Comparison of ENCODE assay signal across 16 cellular contexts in genomic region chr9:78783743-78784142, GRCh38.
DNase-seq lines count a peak whose midpoint lies in the region; ATAC-seq, FAIRE-seq and TF ChIP-seq lines count a peak whose summit lies in the region.
"Had no signal": no experiment of that assay in that cellular context is flagged by ENCODE, and none has a peak within 500 bp of the region (broad histone marks: within the 10 kb centered on the region; RNA-seq: fewer than 3 reads in every experiment).

No MANE protein-coding gene starts in this region.

- FAIRE-seq in keratinocyte (lab: Jason Lieb, UNC), result no peak
- FAIRE-seq: D721Med, small intestine had no signal

- no TSS peak for BruUV-seq in PC-3 (replicated peaks; lab: Mats Ljungman, UMichigan)

- H3K27me3 Mint-ChIP-seq in HFFc6 (ENCODE audit: insufficient read depth), result no peaks in the 10 kb centered on the region
- H3K27me3 Mint-ChIP-seq: dendritic cell treated with granulocyte-macrophage colony-stimulating factor and Interleukin-4, amounts not matched to agents 40 ng/mL and 50 ng/mL, for 4 days had no signal

- intact Hi-C loops in PC-3 (cut with micrococcal nuclease), result no loop called here

- no peak overlapping the region for H3K27ac Mint-ChIP-seq in HFFc6
- H3K27ac Mint-ChIP-seq: dendritic cell treated with granulocyte-macrophage colony-stimulating factor and Interleukin-4, amounts not matched to agents 40 ng/mL and 50 ng/mL, for 4 days; stimulated activated effector memory CD8-positive, alpha-beta T cell treated with anti-CD3 and anti-CD28 coated beads, Interleukin-12 subunit alpha, Interleukin-12 subunit beta, amount 100 ng/mL, for 72 hours had no signal

- H3K9me2 ChIP-seq in PC-3 (replicated peaks; ENCODE audit: low read length), result no peaks in the 10 kb centered on the region

- H3K27me3 ChIP-seq in PC-3 (ENCODE audit: low read length) (no peaks in the 10 kb centered on the region), keratinocyte (ENCODE audit: control insufficient read depth, extremely low read depth, insufficient read depth, low read length) (no peaks in the 10 kb centered on the region)

- no peak for DNase-seq in HFFc6
- no peak for DNase-seq in PC-3
- DNase-seq in keratinocyte (ENCODE audit: low read depth, low spot score), result no peak
- no peak for DNase-seq in GM10248 (ENCODE audit: extremely low spot score)
- DNase-seq in NCI-H1436 (lab: John Stamatoyannopoulos, UW), result no peak
- DNase-seq in NCI-H146 (lab: John Stamatoyannopoulos, UW), result no peak
- DNase-seq: activated gamma-delta T cell treated with Interleukin-2 at 50 U/mL for 16 hours, hypothalamus, MV-4-11, small intestine had no signal

- peak; percentile 24; the same call in 1 of the 2 replicates for TF ChIP-seq CTCF in GM12875 (IDR thresholded peaks at IDR 0.05; ENCODE audit: borderline replicate concordance, insufficient read depth, low read depth, low read length)
- TF ChIP-seq CTCF in HFFc6 (IDR thresholded peaks at IDR 0.05), result peak; percentile 75
- TF ChIP-seq CTCF in PC-3 (conservative IDR thresholded peaks at IDR 0.05; ENCODE audit: low read depth, low read length), result peak; percentile 36
- peak; percentile 32 to 51 (median 44) for TF ChIP-seq CTCF in keratinocyte (optimal IDR thresholded peaks at IDR 0.05 in 1 of 3, IDR thresholded peaks at IDR 0.05 in 1 of 3, conservative IDR thresholded peaks at IDR 0.05 in 1 of 3; ENCODE audit: extremely low read depth in 1 of 3, insufficient read depth in 2 of 3, low read length in 3 of 3)
- no peak for TF ChIP-seq CTCF in GM10248 (IDR thresholded peaks at IDR 0.05; ENCODE audit: control extremely low read depth, extremely low read depth, low read depth, missing control alignments)

- H3K4me3 ChIP-seq in GM12875 (ENCODE audit: low read depth, low read length) (no peak overlapping the region), PC-3 (ENCODE audit: low read length) (no peak overlapping the region), keratinocyte (ENCODE audit: control insufficient read depth in 2 of 3, extremely low read depth in 1 of 3, insufficient read depth in 2 of 3, low read depth in 1 of 3, low read length in 3 of 3) (no peak overlapping the region)

- H3K79me2 ChIP-seq in PC-3 (ENCODE audit: low read length) (no peaks in the 10 kb centered on the region), keratinocyte (ENCODE audit: control insufficient read depth, insufficient read depth, low read length) (no peaks in the 10 kb centered on the region)

- POLR2A ChIA-PET in PC-3 (lab: Charles Lee; ENCODE audit: unreplicated experiment), result no interaction called here
- POLR2A ChIA-PET in GM10248 (lab: Yijun Ruan, JAX), result no interaction called here

- H3K4me1 ChIP-seq in PC-3 (ENCODE audit: insufficient read depth, low read length) (peaks cover 15% of the 10 kb centered on the region), keratinocyte (ENCODE audit: control insufficient read depth, extremely low read depth, insufficient read depth, low read length) (no peaks in the 10 kb centered on the region)

- H3K4me2 ChIP-seq in PC-3 (ENCODE audit: low read length) (no peak overlapping the region), keratinocyte (ENCODE audit: control insufficient read depth, extremely low read depth, insufficient read depth, low read depth, low read length) (no peak overlapping the region)

- ATAC-seq in PC-3, result no peak
- ATAC-seq in GM19324 (IDR thresholded peaks at IDR 0.05; ENCODE audit: low FRiP score, unreplicated experiment), result no peak
- ATAC-seq: stimulated activated effector memory CD8-positive, alpha-beta T cell treated with anti-CD3 and anti-CD28 coated beads, Interleukin-12 subunit alpha, Interleukin-12 subunit beta, amount 100 ng/mL, for 72 hours had no signal

- H3K9me3 ChIP-seq in PC-3 (ENCODE audit: low read length), result no peaks in the 10 kb centered on the region
- H3K9me3 ChIP-seq in keratinocyte (ENCODE audit: control insufficient read depth, low read depth, low read length), result no peaks in the 10 kb centered on the region

- CTCF ChIA-PET in PC-3 (lab: Charles Lee) (no interaction called here), GM10248 (lab: Yijun Ruan, JAX) (no interaction called here)

- H3K27ac ChIP-seq in PC-3 (ENCODE audit: low read length) (no peak overlapping the region), keratinocyte (ENCODE audit: control insufficient read depth, insufficient read depth, low read length) (no peak overlapping the region)
- H3K27ac ChIP-seq: RWPE1 had no signal

- H3K36me3 ChIP-seq in PC-3 (ENCODE audit: low read depth, low read length) (no peaks in the 10 kb centered on the region), keratinocyte (ENCODE audit: control insufficient read depth in 2 of 2, extremely low read depth in 1 of 2, insufficient read depth in 2 of 2, low read length in 2 of 2) (no peaks in the 10 kb centered on the region)

- H3K9ac ChIP-seq in PC-3 (ENCODE audit: low read length), result no peak overlapping the region
- H3K9ac ChIP-seq in keratinocyte (ENCODE audit: control insufficient read depth, extremely low read depth, insufficient read depth, low read length), result no peak overlapping the region

- no peak overlapping the region for H3K4me3 Mint-ChIP-seq in HFFc6
- H3K4me3 Mint-ChIP-seq: dendritic cell treated with granulocyte-macrophage colony-stimulating factor and Interleukin-4, amounts not matched to agents 40 ng/mL and 50 ng/mL, for 4 days; stimulated activated effector memory CD8-positive, alpha-beta T cell treated with anti-CD3 and anti-CD28 coated beads, Interleukin-12 subunit alpha, Interleukin-12 subunit beta, amount 100 ng/mL, for 72 hours had no signal

- no peaks in the 10 kb centered on the region for H3K9me1 ChIP-seq in keratinocyte (ENCODE audit: control insufficient read depth, extremely low read depth, insufficient read depth, low read length)

- no peaks in the 10 kb centered on the region for H3F3A ChIP-seq in PC-3 (ENCODE audit: low read length, unreplicated experiment)

- no peak overlapping the region for H2AFZ ChIP-seq in PC-3 (ENCODE audit: low read length)
- H2AFZ ChIP-seq in keratinocyte (ENCODE audit: control insufficient read depth, low read length), result no peak overlapping the region

- dilution Hi-C loops in keratinocyte (cut with MboI; ENCODE audit: extremely low pct_ligation_motif_present, low sequenced_read_pairs), result no loop called here

- no peaks in the 10 kb centered on the region for H3K9me3 Mint-ChIP-seq in HFFc6
- H3K9me3 Mint-ChIP-seq: dendritic cell treated with granulocyte-macrophage colony-stimulating factor and Interleukin-4, amounts not matched to agents 40 ng/mL and 50 ng/mL, for 4 days had no signal

- peaks cover 85% of the 10 kb centered on the region for H3K4me1 Mint-ChIP-seq in HFFc6 (ENCODE audit: low read depth)
- H3K4me1 Mint-ChIP-seq: stimulated activated effector memory CD8-positive, alpha-beta T cell treated with anti-CD3 and anti-CD28 coated beads, Interleukin-12 subunit alpha, Interleukin-12 subunit beta, amount 100 ng/mL, for 72 hours had no signal

- H4K20me1 ChIP-seq in PC-3 (ENCODE audit: low read length) (no peaks in the 10 kb centered on the region), keratinocyte (ENCODE audit: control insufficient read depth, extremely low read depth, insufficient read depth, low read length) (no peaks in the 10 kb centered on the region)

- H3K36me3 Mint-ChIP-seq in HFFc6 (ENCODE audit: low read depth), result peaks cover 4% of the 10 kb centered on the region; the same call in 1 of the 2 replicates
- H3K36me3 Mint-ChIP-seq: stimulated activated effector memory CD8-positive, alpha-beta T cell treated with anti-CD3 and anti-CD28 coated beads, Interleukin-12 subunit alpha, Interleukin-12 subunit beta, amount 100 ng/mL, for 72 hours had no signal
